ENCODE assay signal across 15 cellular contexts in genomic region chr5:114839360-114839759, GRCh38.
DNase-seq lines count a peak whose midpoint lies in the region; ATAC-seq and TF ChIP-seq lines count a peak whose summit lies in the region.
"Had no signal": no experiment of that assay in that cellular context is flagged by ENCODE, and none has a peak within 500 bp of the region (broad histone marks: within the 10 kb centered on the region; RNA-seq: fewer than 3 reads in every experiment).

No MANE protein-coding gene starts in this region.

- H3K36me3 ChIP-seq in RWPE2 (ENCODE audit: low read depth) (no peaks in the 10 kb centered on the region), esophagus muscularis mucosa (no peaks in the 10 kb centered on the region), osteoblast (ENCODE audit: insufficient read depth, low read length) (no peaks in the 10 kb centered on the region)
- H3K36me3 ChIP-seq: BLaER1 treated with 17β-estradiol and CSF1 and Interleukin-3, amounts not matched to agents 10 nM and 100 nM had no signal

- no peak for ATAC-seq in RWPE2 (ENCODE audit: low read depth)
- ATAC-seq: CD8-positive, alpha-beta T cell had no signal

- 81% methylated on average over 5 of the region's 5 CpGs for WGBS in esophagus muscularis mucosa

- no peaks in the 10 kb centered on the region for H3K36me3 Mint-ChIP-seq in CD14-positive monocyte
- H3K36me3 Mint-ChIP-seq: CD8-positive, alpha-beta T cell had no signal

- DNase-seq in RWPE2 (ENCODE audit: low spot score) (peak; percentile 27), esophagus muscularis mucosa (ENCODE audit: extremely low spot score) (no peak), osteoblast (ENCODE audit: insufficient read length, low spot score, missing footprints) (peak; percentile 14), CD14-positive monocyte (ENCODE audit: low spot score) (no peak), GM19240 (ENCODE audit: insufficient read length, low spot score) (no peak), C1 segment of cervical spinal cord (lab: John Stamatoyannopoulos, UW) (no peak)
- DNase-seq in stimulated activated CD4-positive, alpha-beta T cell treated with anti-CD3 and anti-CD28 coated beads, Interleukin-15, amount 100 ng/mL, for 24 hours, result no peak
- DNase-seq: ACHN; CD8-positive, alpha-beta T cell; COR-L47; DMS153; DMS79 treated with DMSO at 0.1 percent for 48 hours; EL had no signal

- no peak for TF ChIP-seq POLR2A in esophagus muscularis mucosa (IDR thresholded peaks at IDR 0.05; ENCODE audit: low read depth)

- H3K4me3 ChIP-seq in RWPE2 (ENCODE audit: severe bottlenecking), result no peak overlapping the region
- no peak overlapping the region for H3K4me3 ChIP-seq in esophagus muscularis mucosa
- no peak overlapping the region for H3K4me3 ChIP-seq in osteoblast (ENCODE audit: insufficient read depth, low read length)
- H3K4me3 ChIP-seq: BLaER1 treated with 17β-estradiol and CSF1 and Interleukin-3, amounts not matched to agents 10 nM and 100 nM had no signal

- H3K4me3 Mint-ChIP-seq in CD14-positive monocyte, result no peak overlapping the region
- H3K4me3 Mint-ChIP-seq: CD8-positive, alpha-beta T cell had no signal

- no peak overlapping the region for H2AFZ ChIP-seq in osteoblast (ENCODE audit: low read length)

- H3K9me3 Mint-ChIP-seq in CD14-positive monocyte, result peaks cover 3 to 19% (median 7%) of the 10 kb centered on the region in 7 donors

- H3K79me2 ChIP-seq in osteoblast (ENCODE audit: insufficient read depth, low read length), result no peaks in the 10 kb centered on the region

- no peak for TF ChIP-seq EP300 in esophagus muscularis mucosa (IDR thresholded peaks at IDR 0.05)

- H3K4me1 ChIP-seq in RWPE2 (ENCODE audit: insufficient read depth, poor library complexity, severe bottlenecking) (no peaks in the 10 kb centered on the region), esophagus muscularis mucosa (peaks cover 0 to 19% (median 9%) of the 10 kb centered on the region in 4 donors), osteoblast (ENCODE audit: insufficient read depth, low read length) (no peaks in the 10 kb centered on the region)
- H3K4me1 ChIP-seq: BLaER1 treated with 17β-estradiol and CSF1 and Interleukin-3, amounts not matched to agents 10 nM and 100 nM had no signal

- TF ChIP-seq CTCF in C4-2B (conservative IDR thresholded peaks at IDR 0.05), result 0 out of 2 replicates have a peak, but pooled peaks have one; percentile 9
- no peak for TF ChIP-seq CTCF in RWPE2 (IDR thresholded peaks at IDR 0.05; ENCODE audit: poor library complexity, severe bottlenecking)
- no peak for TF ChIP-seq CTCF in esophagus muscularis mucosa (IDR thresholded peaks at IDR 0.05)
- no peak for TF ChIP-seq CTCF in osteoblast (IDR thresholded peaks at IDR 0.05; ENCODE audit: extremely low read depth, low read depth, low read length)
- TF ChIP-seq CTCF in CD14-positive monocyte (IDR thresholded peaks at IDR 0.05), result no peak

- H3K27me3 ChIP-seq in RWPE2 (ENCODE audit: insufficient read depth, poor library complexity, severe bottlenecking), result no peaks in the 10 kb centered on the region
- H3K27me3 ChIP-seq in esophagus muscularis mucosa, result no peaks in the 10 kb centered on the region
- H3K27me3 ChIP-seq in osteoblast (ENCODE audit: insufficient read depth, low read length), result no peaks in the 10 kb centered on the region
- H3K27me3 ChIP-seq: BLaER1 treated with 17β-estradiol and CSF1 and Interleukin-3, amounts not matched to agents 10 nM and 100 nM had no signal

- peaks cover 6% of the 10 kb centered on the region for H3K9me3 ChIP-seq in RWPE2 (ENCODE audit: severe bottlenecking)
- H3K9me3 ChIP-seq in esophagus muscularis mucosa, result peaks cover 0 to 3% (median under 1%) of the 10 kb centered on the region in 4 donors
- no peaks in the 10 kb centered on the region for H3K9me3 ChIP-seq in osteoblast (ENCODE audit: low read depth, low read length)

- no peak overlapping the region for H3K27ac Mint-ChIP-seq in CD14-positive monocyte
- H3K27ac Mint-ChIP-seq: CD8-positive, alpha-beta T cell had no signal

- H3K4me2 ChIP-seq in osteoblast (ENCODE audit: insufficient read depth, low read length), result no peak overlapping the region
- H3K4me2 ChIP-seq: BLaER1 treated with 17β-estradiol and CSF1 and Interleukin-3, amounts not matched to agents 10 nM and 100 nM had no signal

- peaks cover 0 to 2% (median 0%) of the 10 kb centered on the region in 3 donors for H3K27me3 Mint-ChIP-seq in CD14-positive monocyte (ENCODE audit: low read depth in 3 of 3)

- intact Hi-C loops in esophagus muscularis mucosa (cut with DNase I), result no loop called here
- intact Hi-C loops in CD14-positive monocyte (cut with micrococcal nuclease), result no loop called here

- no peaks in the 10 kb centered on the region for H4K20me1 ChIP-seq in osteoblast (ENCODE audit: insufficient read depth, low read length)
- H4K20me1 ChIP-seq: BLaER1 treated with 17β-estradiol and CSF1 and Interleukin-3, amounts not matched to agents 10 nM and 100 nM had no signal

- H3K27ac ChIP-seq in C4-2B (peak overlapping the region; percentile 81), RWPE2 (ENCODE audit: poor library complexity, severe bottlenecking) (no peak overlapping the region), esophagus muscularis mucosa (replicated peaks in 1 of 4) (peak overlapping the region in 3 of 4 donors; percentile 3 to 67 (median 47)), osteoblast (ENCODE audit: low read depth, low read length) (no peak overlapping the region)
- H3K27ac ChIP-seq: BLaER1 treated with 17β-estradiol and CSF1 and Interleukin-3, amounts not matched to agents 10 nM and 100 nM had no signal

- H3K4me1 Mint-ChIP-seq in CD14-positive monocyte, result no peaks in the 10 kb centered on the region

Comparison
In these comparisons a context has a peak if more than half of its experiments do, and no peak if none do; other contexts are left out.
1. H3K27ac ChIP-seq: peak in C4-2B (single experiment) and esophagus muscularis mucosa (3 of 4); none in RWPE2 (single experiment) and osteoblast (single experiment).
2. DNase-seq: peak in RWPE2 (single experiment) and osteoblast (single experiment); none in esophagus muscularis mucosa (single experiment), CD14-positive monocyte (single experiment), stimulated activated CD4-positive, alpha-beta T cell treated with anti-CD3 and anti-CD28 coated beads, Interleukin-15, amount 100 ng/mL, for 24 hours (single experiment), GM19240 (single experiment) and C1 segment of cervical spinal cord (0 of 14).